In genomic region chr14:89190779-89191513, GRCh38 we compare ENCODE assay signal across 13 cellular contexts.
DNase-seq lines count a peak whose midpoint lies in the region; ATAC-seq lines count a peak whose summit lies in the region.
"Had no signal": no experiment of that assay in that cellular context is flagged by ENCODE, and none has a peak within 500 bp of the region (broad histone marks: within the 10 kb centered on the region; RNA-seq: fewer than 3 reads in every experiment).

No MANE protein-coding gene starts in this region.

- H2AFZ ChIP-seq in trophoblast cell (ENCODE audit: insufficient read depth, low read length, poor library complexity) = no peak overlapping the region
- H2AFZ ChIP-seq: parathyroid adenoma had no signal

- peak; percentile 12 for DNase-seq in LHCN-M2 (ENCODE audit: low read depth)
- peak; percentile 96 for DNase-seq in NCI-H345 (lab: John Stamatoyannopoulos, UW)
- peak; percentile 61 for DNase-seq in ecto neural progenitor cell (ENCODE audit: low spot score)
- DNase-seq in trophoblast cell = peak; percentile 17 to 53
- no peak for DNase-seq in H4 (ENCODE audit: low spot score)
- DNase-seq in Right ventricle myocardium inferior (ENCODE audit: missing footprints) = no peak
- no peak for DNase-seq in activated CD4-positive, alpha-beta T cell treated with anti-CD3 and anti-CD28 coated beads for 1 hour
- DNase-seq: activated CD8-positive, alpha-beta memory T cell treated with anti-CD3 and anti-CD28 coated beads, Interleukin-2, amount 50 U/mL, for 48 hours; aorta; stimulated activated CD4-positive, alpha-beta T cell treated with anti-CD3 and anti-CD28 coated beads, Interleukin-4, amount 100 ng/mL, for 4 hours had no signal

- no peak overlapping the region for H3K4ac ChIP-seq in trophoblast cell (ENCODE audit: low read depth, low read length)

- no peak overlapping the region for H4K8ac ChIP-seq in trophoblast cell (ENCODE audit: low read depth, low read length)

- no peaks in the 10 kb centered on the region for H3K9me3 ChIP-seq in trophoblast cell (ENCODE audit: insufficient read depth, low read depth, low read length)

- H3K27ac ChIP-seq in trophoblast cell (ENCODE audit: low read depth, low read length) = no peak overlapping the region
- H3K27ac ChIP-seq: epithelial cell of prostate, parathyroid adenoma had no signal

- H2BK12ac ChIP-seq in trophoblast cell (ENCODE audit: low read length) = no peak overlapping the region

- H3K36me3 ChIP-seq in trophoblast cell (ENCODE audit: control insufficient read depth in 1 of 2, insufficient read depth in 2 of 2, low read length in 2 of 2) = peaks cover 4 to 7% of the 10 kb centered on the region in 2 experiments

- H3K9ac ChIP-seq in trophoblast cell (ENCODE audit: low read length) = peak overlapping the region; percentile 1
- H3K9ac ChIP-seq: parathyroid adenoma had no signal

- no peak overlapping the region for H2AK5ac ChIP-seq in trophoblast cell (ENCODE audit: low read length)

- H4K12ac ChIP-seq in trophoblast cell (ENCODE audit: low read depth, low read length) = no peak overlapping the region

- no peak for ATAC-seq in GM21528 (IDR thresholded peaks at IDR 0.05; ENCODE audit: low FRiP score, unreplicated experiment)
- ATAC-seq in Right ventricle myocardium inferior = no peak

- H2BK120ac ChIP-seq in trophoblast cell (ENCODE audit: insufficient read depth, low read length, poor library complexity) = no peak overlapping the region

- intact Hi-C loops in Right ventricle myocardium inferior (cut with DNase I) = no loop called here

- no peak overlapping the region for H3K4me3 ChIP-seq in trophoblast cell (ENCODE audit: low read depth, low read length)

- peaks cover 10% of the 10 kb centered on the region for H3K79me1 ChIP-seq in trophoblast cell (ENCODE audit: low read length)

- H3K23ac ChIP-seq in trophoblast cell (ENCODE audit: low read length) = no peak overlapping the region

- no peak overlapping the region for H3K14ac ChIP-seq in trophoblast cell (ENCODE audit: low read length)

- H3K4me2 ChIP-seq in trophoblast cell (ENCODE audit: low read length) = no peak overlapping the region

- no peak overlapping the region for H4K91ac ChIP-seq in trophoblast cell (ENCODE audit: low read depth, low read length)

- H3K4me1 ChIP-seq in trophoblast cell (ENCODE audit: control insufficient read depth in 1 of 2, insufficient read depth in 2 of 2, low read length in 2 of 2) = peaks cover 19% of the 10 kb centered on the region in 2 experiments

- H2BK5ac ChIP-seq in trophoblast cell (ENCODE audit: low read depth, low read length, poor library complexity) = no peak overlapping the region

- no CpG with 5 or more reads among the region's 10 CpGs for WGBS in trophoblast cell (ENCODE audit: extremely low coverage, insufficient coverage, insufficient read length)

- H3K79me2 ChIP-seq in trophoblast cell (ENCODE audit: control insufficient read depth, insufficient read depth, low read length, poor library complexity) = peaks cover 2% of the 10 kb centered on the region

- no peak overlapping the region for H3K18ac ChIP-seq in trophoblast cell (ENCODE audit: low read length)

- no peaks in the 10 kb centered on the region for H3K27me3 ChIP-seq in trophoblast cell (ENCODE audit: insufficient read depth, low read length)

Comparison
In these comparisons a context has a peak if more than half of its experiments do, and no peak if none do; other contexts are left out.
1. DNase-seq: peak in LHCN-M2 (single experiment), NCI-H345 (single experiment), ecto neural progenitor cell (single experiment) and trophoblast cell (2 of 2); none in H4 (single experiment), Right ventricle myocardium inferior (single experiment) and activated CD4-positive, alpha-beta T cell treated with anti-CD3 and anti-CD28 coated beads for 1 hour (single experiment).